ENCODE assay signal across 15 cellular contexts in genomic region chr4:929096-929765, GRCh38. TPM values are rescaled to one million over a fixed set of nuclear protein-coding genes. Genes with fewer than 3 reads are reported as not detected.
DNase-seq lines count a peak whose midpoint lies in the region; ATAC-seq and TF ChIP-seq lines count a peak whose summit lies in the region.
"Had no signal": no experiment of that assay in that cellular context is flagged by ENCODE, and none has a peak within 500 bp of the region (broad histone marks: within the 10 kb centered on the region; RNA-seq: fewer than 3 reads in every experiment).

No MANE protein-coding gene starts in this region.

- H3K4me1 Mint-ChIP-seq in activated T-cell treated with anti-CD3 and anti-CD28 coated beads, Interleukin-2, amount 50 U/mL, for 24 hours (ENCODE audit: low read depth): peaks cover 65% of the 10 kb centered on the region
- peaks cover 29% of the 10 kb centered on the region for H3K4me1 Mint-ChIP-seq in endothelial cell (ENCODE audit: unreplicated experiment)

- 93 to 94% (median 93%) methylated on average over 17 of the region's 17 CpGs for WGBS in spleen, 5 donors

- peak overlapping the region; percentile 44 for H3K9ac ChIP-seq in NT2/D1 (ENCODE audit: insufficient read length, low read depth)

- ATAC-seq in HG02623 (IDR thresholded peaks at IDR 0.05; ENCODE audit: unreplicated experiment): no peak
- ATAC-seq: activated CD4-positive, alpha-beta T cell treated with anti-CD3 and anti-CD28 coated beads for 36 hours had no signal

- H3K4me3 Mint-ChIP-seq in activated T-cell treated with anti-CD3 and anti-CD28 coated beads, Interleukin-2, amount 50 U/mL, for 24 hours: peak overlapping the region; percentile 20
- H3K4me3 Mint-ChIP-seq in endothelial cell (ENCODE audit: unreplicated experiment): no peak overlapping the region

- no peak for TF ChIP-seq POLR2A in spleen (IDR thresholded peaks at IDR 0.05)

- peaks cover 5% of the 10 kb centered on the region for H3K4me1 ChIP-seq in NT2/D1 (ENCODE audit: insufficient read depth, insufficient read length)
- H3K4me1 ChIP-seq in spleen: peaks cover 31 to 84% (median 79%) of the 10 kb centered on the region in 6 donors

- H3K27ac Mint-ChIP-seq in activated T-cell treated with anti-CD3 and anti-CD28 coated beads, Interleukin-2, amount 50 U/mL, for 24 hours: peak overlapping the region; percentile 47
- H3K27ac Mint-ChIP-seq in endothelial cell (ENCODE audit: unreplicated experiment): peak overlapping the region; percentile 48
- H3K27ac Mint-ChIP-seq: activated CD4-positive, alpha-beta T cell treated with anti-CD3 and anti-CD28 coated beads for 36 hours; activated T-helper 2 cell treated with anti-CD3 and anti-CD28 coated beads, Interferon-gamma antibody, Interleukin-2, Interleukin-4, amounts not matched to agents 10 μg/mL and 5 μg/mL and 100 μg/mL, durations not matched to agents 14 hours and 24 hours and 36 hours had no signal

- H3K9me3 Mint-ChIP-seq in activated T-cell treated with anti-CD3 and anti-CD28 coated beads, Interleukin-2, amount 50 U/mL, for 24 hours: no peaks in the 10 kb centered on the region
- no peaks in the 10 kb centered on the region for H3K9me3 Mint-ChIP-seq in endothelial cell (ENCODE audit: unreplicated experiment)
- H3K9me3 Mint-ChIP-seq: activated T-helper 2 cell treated with anti-CD3 and anti-CD28 coated beads, Interferon-gamma antibody, Interleukin-2, Interleukin-4, amounts not matched to agents 10 μg/mL and 5 μg/mL and 100 μg/mL, durations not matched to agents 14 hours and 24 hours and 36 hours had no signal

- intact Hi-C loops in spleen (cut with DNase I; ENCODE audit: low total_unique reads): no loop called here

- H3K36me3 ChIP-seq in NT2/D1 (ENCODE audit: insufficient read depth, insufficient read length, low read length) (peaks cover 19% of the 10 kb centered on the region), spleen (peaks cover 0 to 26% (median 0%) of the 10 kb centered on the region in 6 donors)
- H3K36me3 ChIP-seq: ovary had no signal

- H3K27ac ChIP-seq in spleen: peak overlapping the region in 5 of 8 donors; percentile 29 to 98 (median 94)
- H3K27ac ChIP-seq: ovary had no signal

- TF ChIP-seq CTCF in endothelial cell (IDR thresholded peaks at IDR 0.05; ENCODE audit: unreplicated experiment) (no peak), spleen (IDR thresholded peaks at IDR 0.05 in 8 of 11, conservative IDR thresholded peaks at IDR 0.05 in 3 of 11) (no peak)

- H3K27me3 ChIP-seq in NT2/D1 (ENCODE audit: insufficient read depth, insufficient read length): no peaks in the 10 kb centered on the region
- H3K27me3 ChIP-seq in spleen (replicated peaks in 1 of 7): no peaks in the 10 kb centered on the region
- H3K27me3 ChIP-seq: ovary had no signal

- DNase-seq in activated T-cell treated with anti-CD3 and anti-CD28 coated beads, Interleukin-2, amount 50 U/mL, for 24 hours: peak; percentile 11
- DNase-seq in activated T-cell treated with anti-CD3 and anti-CD28 coated beads, Interleukin-2, amount 50 U/mL, for 48 hours: no peak
- DNase-seq in NT2/D1 (ENCODE audit: low read depth, low spot score): no peak
- DNase-seq in endothelial cell (ENCODE audit: low spot score): no peak
- peak; percentile 66 for DNase-seq in spleen
- DNase-seq in stimulated activated naive CD4-positive, alpha-beta T cell treated with Interleukin-2 at 50 U/mL for 16 hours (lab: John Stamatoyannopoulos, UW): no peak
- DNase-seq in stimulated activated CD4-positive, alpha-beta T cell treated with anti-CD3 and anti-CD28 coated beads, Interleukin-2, amount 100 ng/mL, for 48 hours: no peak
- DNase-seq: activated CD4-positive, alpha-beta T cell treated with anti-CD3 and anti-CD28 coated beads for 36 hours; dermis blood vessel endothelial cell; NCI-H1105 treated with DMSO at 0.1 percent for 48 hours; NCI-H2171 treated with DMSO at 0.1 percent for 48 hours; Right ventricle myocardium superior had no signal

- H3K4me3 ChIP-seq in NT2/D1 (ENCODE audit: insufficient read length, low read depth): no peak overlapping the region
- H3K4me3 ChIP-seq in spleen: no peak overlapping the region
- H3K4me3 ChIP-seq: ovary had no signal

- peaks cover 47% of the 10 kb centered on the region for H3K36me3 Mint-ChIP-seq in activated T-cell treated with anti-CD3 and anti-CD28 coated beads, Interleukin-2, amount 50 U/mL, for 24 hours (ENCODE audit: low read depth)
- peaks cover 7% of the 10 kb centered on the region for H3K36me3 Mint-ChIP-seq in endothelial cell (ENCODE audit: low read depth, unreplicated experiment)

- H3K9me3 ChIP-seq in NT2/D1 (ENCODE audit: insufficient read depth, low read length) (no peaks in the 10 kb centered on the region), spleen (no peaks in the 10 kb centered on the region)
- H3K9me3 ChIP-seq: ovary had no signal

- no peaks in the 10 kb centered on the region for H3K27me3 Mint-ChIP-seq in activated T-cell treated with anti-CD3 and anti-CD28 coated beads, Interleukin-2, amount 50 U/mL, for 24 hours
- peaks cover 8% of the 10 kb centered on the region for H3K27me3 Mint-ChIP-seq in endothelial cell (ENCODE audit: unreplicated experiment)
- H3K27me3 Mint-ChIP-seq: activated CD4-positive, alpha-beta T cell treated with anti-CD3 and anti-CD28 coated beads for 36 hours had no signal

RNA-seq across cellular contexts. Expression of gene GAK, which starts 2.9 kb away (rescaled TPM):
- total RNA-seq in endothelial cell (ENCODE audit: unreplicated experiment): 112 TPM
- total RNA-seq in spleen: 100 to 1,000 TPM; 154 to 212 (median 179) TPM
- 100 to 1,000 TPM; 112 to 249 (median 203) TPM for polyA plus RNA-seq in spleen

RNA-seq across cellular contexts. Expression of gene TMEM175, which starts 3.0 kb away (rescaled TPM):
- total RNA-seq in endothelial cell (ENCODE audit: unreplicated experiment) (31.4 TPM), spleen (10 to 100 TPM; 38.2 to 76.8 (median 56.6) TPM)
- 10 to 100 TPM; 59.4 to 83.9 (median 78.6) TPM for polyA plus RNA-seq in spleen

RNA-seq across cellular contexts. Expression of gene DGKQ, which starts 44.1 kb away (rescaled TPM):
- total RNA-seq in endothelial cell (ENCODE audit: unreplicated experiment) (14.5 TPM), spleen (10 to 100 TPM; 13.6 to 26.3 (median 17.0) TPM)
- polyA plus RNA-seq in spleen: 10 to 100 TPM in 1 of 3 donors, 1 to 10 TPM in 2; 6.3 to 15.4 (median 9.3) TPM

RNA-seq across cellular contexts. Expression of gene IDUA, which starts 57.6 kb away (rescaled TPM):
- total RNA-seq in endothelial cell (ENCODE audit: unreplicated experiment): 14.9 TPM
- 10 to 100 TPM; 18.3 to 58.3 (median 37.9) TPM for total RNA-seq in spleen
- polyA plus RNA-seq in spleen: 10 to 100 TPM; 11.5 to 26.5 (median 19.1) TPM

Comparison
In these comparisons a context has a peak if more than half of its experiments do, and no peak if none do; other contexts are left out.
1. DNase-seq: peak in activated T-cell treated with anti-CD3 and anti-CD28 coated beads, Interleukin-2, amount 50 U/mL, for 24 hours (single experiment) and spleen (single experiment); none in activated T-cell treated with anti-CD3 and anti-CD28 coated beads, Interleukin-2, amount 50 U/mL, for 48 hours (0 of 2), NT2/D1 (single experiment), endothelial cell (single experiment), stimulated activated naive CD4-positive, alpha-beta T cell treated with Interleukin-2 at 50 U/mL for 16 hours (single experiment) and stimulated activated CD4-positive, alpha-beta T cell treated with anti-CD3 and anti-CD28 coated beads, Interleukin-2, amount 100 ng/mL, for 48 hours (0 of 2).